Comparison of ENCODE assay signal across 9 cellular contexts in genomic region chr2:12716250-12717190, GRCh38. TPM values are rescaled to one million over a fixed set of nuclear protein-coding genes. Genes with fewer than 3 reads are reported as not detected.
DNase-seq lines count a peak whose midpoint lies in the region; ATAC-seq, FAIRE-seq and TF ChIP-seq lines count a peak whose summit lies in the region.
"Had no signal": no experiment of that assay in that cellular context is flagged by ENCODE, and none has a peak within 500 bp of the region (broad histone marks: within the 10 kb centered on the region; RNA-seq: fewer than 3 reads in every experiment).

Gene TRIB2, plus strand, starts transcription at chr2:12716936. Its CDS starts 1,372 bp downstream, at chr2:12718308.

- H3K27me3 ChIP-seq in OCI-LY3 (ENCODE audit: low read depth, low read length), result peaks cover 13% of the 10 kb centered on the region
- H3K27me3 ChIP-seq in endothelial cell of umbilical vein (ENCODE audit: control insufficient read depth in 2 of 2, insufficient read depth in 2 of 2, low read length in 2 of 2), result no peaks in the 10 kb centered on the region

- no peaks in the 10 kb centered on the region for H3K36me3 ChIP-seq in OCI-LY3 (replicated peaks; ENCODE audit: low read depth, low read length)
- H3K36me3 ChIP-seq in endothelial cell of umbilical vein (ENCODE audit: control insufficient read depth in 2 of 2, extremely low read depth in 1 of 2, insufficient read depth in 2 of 2, low read length in 2 of 2), result no peaks in the 10 kb centered on the region

- H3K9me3 ChIP-seq in OCI-LY3 (ENCODE audit: insufficient read depth, low read length) (no peaks in the 10 kb centered on the region), endothelial cell of umbilical vein (replicated peaks; ENCODE audit: control insufficient read depth, insufficient read depth, low read length) (no peaks in the 10 kb centered on the region)

- POLR2A ChIA-PET in endothelial cell of umbilical vein (lab: Charles Lee), result interaction anchor here (0.6 to 1.9 kb wide), 8 partner anchors 44 to 887 kb away, joined by 3 to 8 read pairs (median 4); no protein-coding TSS in a partner anchor

- H3K79me2 ChIP-seq in OCI-LY3 (ENCODE audit: low read length) (no peaks in the 10 kb centered on the region), endothelial cell of umbilical vein (ENCODE audit: control insufficient read depth, insufficient read depth, low read length) (no peaks in the 10 kb centered on the region)

- intact Hi-C loops in endothelial cell of umbilical vein (cut with micrococcal nuclease), result loop anchor here (1.0 to 5.0 kb wide), 13 partner anchors 41 to 886 kb away; no protein-coding TSS in a partner anchor

- H2AFZ ChIP-seq in OCI-LY3 (ENCODE audit: low read depth, low read length) (peak within 1 kb of the TSS; percentile 86), endothelial cell of umbilical vein (ENCODE audit: low read depth, low read length) (peak within 1 kb of the TSS; percentile 79)

- H4K20me1 ChIP-seq in OCI-LY3 (ENCODE audit: insufficient read depth, low read length) (no peaks in the 10 kb centered on the region), endothelial cell of umbilical vein (replicated peaks; ENCODE audit: control insufficient read depth, extremely low read depth, insufficient read depth, low read length) (no peaks in the 10 kb centered on the region)

- CTCF ChIA-PET in endothelial cell of umbilical vein (lab: Charles Lee), result interaction anchor here (0.7 to 4.2 kb wide), 71 partner anchors 8 to 891 kb away, joined by 3 to 172 read pairs (median 6); no protein-coding TSS in a partner anchor

- ATAC-seq in GM19468 (IDR thresholded peaks at IDR 0.05; ENCODE audit: extremely low read depth, unreplicated experiment), result peak; percentile 64

- H3K4me3 ChIP-seq in OCI-LY3 (ENCODE audit: low read length) (peak within 1 kb of the TSS; percentile 90), endothelial cell of umbilical vein (replicated peaks in 1 of 3; ENCODE audit: insufficient read depth in 1 of 3, low read depth in 1 of 3, low read length in 3 of 3) (peak within 1 kb of the TSS; percentile 80 to 95 (median 82))

- peak within 1 kb of the TSS; percentile 93 for H3K4me2 ChIP-seq in OCI-LY3 (ENCODE audit: low read length)
- peak within 1 kb of the TSS; percentile 90 for H3K4me2 ChIP-seq in endothelial cell of umbilical vein (ENCODE audit: insufficient read depth, low read length)

- H3K27ac ChIP-seq in OCI-LY3 (ENCODE audit: low read length), result no peak within 1 kb of the TSS
- peak within 1 kb of the TSS; percentile 89 for H3K27ac ChIP-seq in endothelial cell of umbilical vein (ENCODE audit: insufficient read depth, low read depth, low read length)

- DNase-seq in CD1c-positive myeloid dendritic cell (ENCODE audit: extremely low spot score) (peak; percentile 88), HUDEP-2 (lab: John Stamatoyannopoulos, UW; ENCODE audit: unreplicated experiment in 76 of 76) (peak in 75 of 76 experiments; percentile 14 to 89 (median 75)), activated T-cell treated with anti-CD3 and anti-CD28 coated beads for 1 hour (ENCODE audit: low read depth) (peak; percentile 91), endothelial cell of umbilical vein (ENCODE audit: low read depth, low spot score) (peak; percentile 85), midbrain (lab: John Stamatoyannopoulos, UW) (peak; percentile 90)
- peak; percentile 82 to 85 for DNase-seq in stimulated activated CD8-positive, alpha-beta memory T cell treated with anti-CD3 and anti-CD28 coated beads, Interleukin-15, amount 100 ng/mL, for 48 hours (ENCODE audit: low read depth in 2 of 2)

- TF ChIP-seq POLR2A in endothelial cell of umbilical vein (IDR thresholded peaks at IDR 0.05; ENCODE audit: low read depth, low read length), result peak; percentile 67

- H3K9ac ChIP-seq in OCI-LY3 (ENCODE audit: low read length) (peak within 1 kb of the TSS; percentile 74), endothelial cell of umbilical vein (replicated peaks; ENCODE audit: extremely low read depth, insufficient read depth, low read length) (peak within 1 kb of the TSS; percentile 95)

- peak; percentile 28 for FAIRE-seq in endothelial cell of umbilical vein (lab: Jason Lieb, UNC)
- FAIRE-seq: endometrium had no signal

- H3K4me1 ChIP-seq in OCI-LY3 (ENCODE audit: low read length), result peaks cover 4% of the 10 kb centered on the region
- peaks cover 30% of the 10 kb centered on the region for H3K4me1 ChIP-seq in endothelial cell of umbilical vein (ENCODE audit: control insufficient read depth, extremely low read depth, insufficient read depth, low read length)

- TF ChIP-seq CTCF in OCI-LY3 (IDR thresholded peaks at IDR 0.05; ENCODE audit: low read depth, low read length), result no peak
- peak in 1 of 2 donors; percentile 1 for TF ChIP-seq CTCF in endothelial cell of umbilical vein (IDR thresholded peaks at IDR 0.05; ENCODE audit: extremely low read depth in 1 of 2, insufficient read depth in 1 of 2, low read depth in 1 of 2, low read length in 2 of 2)

- H3K9me1 ChIP-seq in endothelial cell of umbilical vein (replicated peaks; ENCODE audit: control insufficient read depth, extremely low read depth, insufficient read depth, low read length), result no peaks in the 10 kb centered on the region

- dilution Hi-C loops in endothelial cell of umbilical vein (cut with MboI; ENCODE audit: extremely low pct_ligation_motif_present, low sequenced_read_pairs), result loop anchor here (25.0 kb wide), 1 partner anchor 154 kb away; no protein-coding TSS in a partner anchor

- TSS peak; percentile 80 for BruUV-seq in endothelial cell of umbilical vein (replicated peaks; lab: Mats Ljungman, UMichigan)

TF ChIP-seq in endothelial cell of umbilical vein, 7 proteins besides CTCF, POLR2A, EP300 and RAD21:
- TF ChIP-seq POLR2AphosphoS5 (IDR thresholded peaks at IDR 0.05; ENCODE audit: insufficient read depth, low read depth, low read length), result peak; percentile 84
- TF ChIP-seq EZH2 (IDR thresholded peaks at IDR 0.05; ENCODE audit: borderline replicate concordance, low read depth, low read length, severe bottlenecking), result no peak
- no peak for TF ChIP-seq JUN (IDR thresholded peaks at IDR 0.05; ENCODE audit: borderline replicate concordance, insufficient read depth, insufficient read length, low read depth)
- no peak for TF ChIP-seq FOS (IDR thresholded peaks at IDR 0.05; ENCODE audit: borderline replicate concordance, insufficient read depth, low read length)

RNA-seq across cellular contexts. Expression of gene TRIB2, which starts in this region (rescaled TPM):
- total RNA-seq in endothelial cell of umbilical vein, result 17.6 and 20.5 TPM in 2 replicates
- polyA plus RNA-seq in endothelial cell of umbilical vein, result 12.7 and 15.8 TPM in 2 replicates
- 11.8 and 12.3 TPM in 2 replicates for polyA plus RNA-seq in endothelial cell of umbilical vein (2011; cell fraction: cytosol; rRNA removed)
- polyA plus RNA-seq in endothelial cell of umbilical vein (2011; cell fraction: nucleus; rRNA removed), result 26.8 and 40.7 TPM in 2 replicates
- 22.9 and 24.9 TPM in 2 replicates for polyA plus RNA-seq in endothelial cell of umbilical vein (2012)
- 24.2 and 31.0 TPM in 2 replicates for polyA minus RNA-seq in endothelial cell of umbilical vein
- polyA minus RNA-seq in endothelial cell of umbilical vein (2011; cell fraction: cytosol; rRNA and poly(A)+ RNA removed), result not detected
- 20.3 and 33.3 TPM in 2 replicates for polyA minus RNA-seq in endothelial cell of umbilical vein (2011; cell fraction: nucleus; rRNA and poly(A)+ RNA removed)
